In genomic region chr1:206612129-206612876, GRCh38 we compare ENCODE assay signal across 8 cellular contexts. TPM values are rescaled to one million over a fixed set of nuclear protein-coding genes. Genes with fewer than 3 reads are reported as not detected.
DNase-seq lines count a peak whose midpoint lies in the region; ATAC-seq and TF ChIP-seq lines count a peak whose summit lies in the region.

EIF2D (minus strand) TSS chr1:206612465; CDS start chr1:206612342, 123 bp downstream.

- peak within 1 kb of the TSS; percentile 66 for H3K4me3 ChIP-seq in GM12875 (ENCODE audit: low read depth, low read length)
- peak within 1 kb of the TSS; percentile 97 for H3K4me3 ChIP-seq in adipocyte (ENCODE audit: low read length)
- peak within 1 kb of the TSS; percentile 62 for H3K4me3 ChIP-seq in cardiac muscle cell
- H3K4me3 ChIP-seq in transverse colon = peak within 1 kb of the TSS; percentile 46 to 87 (median 68)

- TF ChIP-seq POLR2A in transverse colon (IDR thresholded peaks at IDR 0.05) = peak; percentile 82

- H3K9me3 Mint-ChIP-seq in T-cell = no peaks in the 10 kb centered on the region

- CTCF ChIA-PET in T-cell (lab: Charles Lee) = interaction anchor here (0.5 to 2.9 kb wide), 25 partner anchors 9 to 1642 kb away, joined by 3 to 23 read pairs (median 4); partner anchors contain the start of genes DYRK3 (in 1 of the 2), IKBKE (in 1 of the 2) and MAPKAPK2 (in 1 of the 2)

- H3K27ac Mint-ChIP-seq in T-cell = peak within 1 kb of the TSS; percentile 91 to 93

- ATAC-seq in HG02840 (IDR thresholded peaks at IDR 0.05; ENCODE audit: low FRiP score, unreplicated experiment) = peak; percentile 83
- ATAC-seq in T-cell (replicated peaks in 1 of 4) = peak; percentile 97 to 100 (median 98)

- no peak for TF ChIP-seq EP300 in transverse colon (IDR thresholded peaks at IDR 0.05; ENCODE audit: low read depth)

- H3K4me1 ChIP-seq in adipocyte (ENCODE audit: control insufficient read depth, insufficient read depth, low read length) = peaks cover 14% of the 10 kb centered on the region
- H3K4me1 ChIP-seq in cardiac muscle cell (ENCODE audit: low read depth) = no peaks in the 10 kb centered on the region
- H3K4me1 ChIP-seq in transverse colon = peaks cover 7 to 12% (median 9%) of the 10 kb centered on the region in 4 donors

- no peaks in the 10 kb centered on the region for H3K27me3 Mint-ChIP-seq in T-cell

- H3K27ac ChIP-seq in cardiac muscle cell = peak within 1 kb of the TSS; percentile 99
- peak within 1 kb of the TSS; percentile 84 to 91 (median 86) for H3K27ac ChIP-seq in transverse colon

- peak within 1 kb of the TSS; percentile 98 for H3K9ac ChIP-seq in adipocyte (ENCODE audit: low read length)

- H3K27me3 ChIP-seq in adipocyte (replicated peaks; ENCODE audit: control insufficient read depth, insufficient read depth, low read length) (no peaks in the 10 kb centered on the region), cardiac muscle cell (no peaks in the 10 kb centered on the region), transverse colon (no peaks in the 10 kb centered on the region)

- H3K36me3 ChIP-seq in adipocyte (ENCODE audit: control insufficient read depth, insufficient read depth, low read length, severe bottlenecking) (no peaks in the 10 kb centered on the region), cardiac muscle cell (no peaks in the 10 kb centered on the region), transverse colon (peaks cover 0 to 20% (median 2%) of the 10 kb centered on the region in 4 donors)

- 0 to 7% methylated on average over 1 to 47 of the region's 48 CpGs for WGBS in transverse colon (ENCODE audit: low coverage in 1 of 2), 2 donors

- H3K9me3 ChIP-seq in adipocyte (ENCODE audit: control insufficient read depth, low read length) = no peaks in the 10 kb centered on the region
- no peaks in the 10 kb centered on the region for H3K9me3 ChIP-seq in cardiac muscle cell (ENCODE audit: low read depth)
- H3K9me3 ChIP-seq in transverse colon = no peaks in the 10 kb centered on the region

- POLR2A ChIA-PET in T-cell (lab: Charles Lee) = interaction anchor here in 1 of 2 donors (0.6 to 1.1 kb wide), 6 partner anchors 23 to 145 kb away, joined by 3 to 11 read pairs (median 4); partner anchors contain the start of gene IKBKE

- H3K36me3 Mint-ChIP-seq in T-cell = peaks cover 23% of the 10 kb centered on the region

- H3K4me1 Mint-ChIP-seq in T-cell = peaks cover 15 to 23% (median 22%) of the 10 kb centered on the region in 3 donors

- TF ChIP-seq CTCF in GM12875 (IDR thresholded peaks at IDR 0.05; ENCODE audit: borderline replicate concordance, insufficient read depth, low read depth, low read length) (peak; percentile 99), cardiac muscle cell (IDR thresholded peaks at IDR 0.05; ENCODE audit: low read depth, low read length) (peak; percentile 92), transverse colon (IDR thresholded peaks at IDR 0.05) (peak; percentile 96 to 99 (median 99))

- peak; percentile 95 for DNase-seq in NCI-H146 (lab: John Stamatoyannopoulos, UW)
- DNase-seq in T-cell = peak; percentile 82 to 94 (median 91)
- peak; percentile 98 for DNase-seq in adipocyte (ENCODE audit: low read depth)
- DNase-seq in cardiac muscle cell (ENCODE audit: low read depth in 1 of 2, low spot score in 1 of 2) = peak; percentile 96 to 97
- peak; percentile 91 for DNase-seq in pons (ENCODE audit: low spot score)
- DNase-seq in transverse colon = peak; percentile 96

- in situ Hi-C loops in transverse colon (cut with MboI; ENCODE audit: low pct_ligation_motif_present in 1 of 4, low pct_unique_long_range_greater_than_20kb in 1 of 4, low sequenced_read_pairs in 3 of 4) = no loop called here

- H3K4me3 Mint-ChIP-seq in T-cell = peak within 1 kb of the TSS; percentile 91 to 95 (median 92)

- intact Hi-C loops in transverse colon (cut with DNase I; ENCODE audit: low total_unique reads) = no loop called here

RNA-seq across cellular contexts. Expression of gene EIF2D, which starts in this region (rescaled TPM):
- total RNA-seq in T-cell (10 to 100 TPM; 48.0 to 56.7 (median 49.3) TPM), cardiac muscle cell (46.1 and 67.2 TPM in 2 replicates), transverse colon (10 to 100 TPM; 20.9 to 57.3 (median 39.5) TPM)
- polyA plus RNA-seq in cardiac muscle cell = 44.7 and 45.7 TPM in 2 replicates

Comparison
In these comparisons a context has a peak if more than half of its experiments do, and no peak if none do; other contexts are left out.
1. Peak in every context shown above with its lines: DNase-seq, ATAC-seq, H3K4me3 ChIP-seq and H3K27ac ChIP-seq.